11 cellular contexts compared by ENCODE assay signal in the genomic region with DNA sequence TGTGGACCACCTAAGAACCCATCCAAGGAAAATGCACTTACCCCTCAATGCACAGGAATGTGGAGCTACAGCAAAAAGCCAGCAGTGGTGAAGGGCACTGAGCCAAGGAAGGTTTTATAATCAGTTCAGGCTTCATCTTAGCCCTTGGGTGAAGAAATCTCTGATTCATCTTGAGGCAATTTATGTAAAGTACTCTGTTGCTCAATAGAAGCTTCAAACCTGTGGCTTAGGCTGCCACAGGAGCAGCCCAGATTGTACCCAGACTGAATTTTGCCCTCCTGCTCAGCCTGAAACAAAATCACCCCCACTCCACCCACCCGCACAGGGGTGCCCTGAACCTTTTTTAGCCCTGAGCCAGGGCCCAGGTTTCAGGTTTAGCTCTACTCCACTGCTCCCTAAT. TPM values are rescaled to one million over a fixed set of nuclear protein-coding genes. Genes with fewer than 3 reads are reported as not detected.
DNase-seq lines count a peak whose midpoint lies in the region; ATAC-seq and TF ChIP-seq lines count a peak whose summit lies in the region.
"Had no signal": no experiment of that assay in that cellular context is flagged by ENCODE, and none has a peak within 500 bp of the region (broad histone marks: within the 10 kb centered on the region; RNA-seq: fewer than 3 reads in every experiment).

A gene (minus strand): TSS at position 111 of the 400 bp plus-strand sequence. CDS start 1,029 bp downstream, outside the sequence.

- H3K4me1 ChIP-seq in thymus (ENCODE audit: control insufficient read depth, insufficient read depth, low read length), result no peaks in the 10 kb centered on the region

- no peak within 1 kb of the TSS for H3K4me3 Mint-ChIP-seq in HFFc6
- H3K4me3 Mint-ChIP-seq in immature natural killer cell, result no peak within 1 kb of the TSS

- H3K27me3 Mint-ChIP-seq in HFFc6 (ENCODE audit: insufficient read depth) (peaks cover 32% of the 10 kb centered on the region), immature natural killer cell (ENCODE audit: low read depth in 3 of 3) (peaks cover 0 to 9% (median 2%) of the 10 kb centered on the region in 3 donors)

- TF ChIP-seq CTCF in HFFc6 (IDR thresholded peaks at IDR 0.05), result no peak

- H3K27ac ChIP-seq in thymus (ENCODE audit: low read depth), result no peak within 1 kb of the TSS

- H3K4me1 Mint-ChIP-seq in HFFc6 (ENCODE audit: low read depth), result peaks cover 11% of the 10 kb centered on the region
- no peaks in the 10 kb centered on the region for H3K4me1 Mint-ChIP-seq in immature natural killer cell

- H3K27ac Mint-ChIP-seq in HFFc6 (peak within 1 kb of the TSS; percentile 8; the same call in 1 of the 2 replicates), immature natural killer cell (no peak within 1 kb of the TSS)

- ATAC-seq in HG02938 (IDR thresholded peaks at IDR 0.05; ENCODE audit: unreplicated experiment) (no peak), Right ventricle myocardium superior (ENCODE audit: poor library complexity) (no peak)

- intact Hi-C loops in Right ventricle myocardium superior (cut with DNase I), result no loop called here

- 97% methylated on average over 1 of the region's 1 CpG for WGBS in thymus

- H3K9me3 ChIP-seq in thymus (ENCODE audit: control insufficient read depth), result no peaks in the 10 kb centered on the region

- H3K4me3 ChIP-seq in thymus (ENCODE audit: low read length), result no peak within 1 kb of the TSS

- H3K27me3 ChIP-seq in thymus (ENCODE audit: control insufficient read depth, insufficient read depth), result no peaks in the 10 kb centered on the region

- DNase-seq in HFFc6 (peak; percentile 82), SKM-1 treated with dmso at 0.1 percent for 144 hours (lab: John Stamatoyannopoulos, UW; ENCODE audit: unreplicated experiment) (peak; percentile 90), glomerular visceral epithelial cell (ENCODE audit: extremely low spot score) (peak; percentile 82), immature natural killer cell (no peak), NCI-H2081 treated with DMSO at 0.1 percent for 48 hours (lab: John Stamatoyannopoulos, UW) (no peak), Right ventricle myocardium superior (no peak)
- DNase-seq: NCI-H2081 had no signal

- H3K36me3 ChIP-seq in thymus (ENCODE audit: control insufficient read depth, insufficient read depth), result no peaks in the 10 kb centered on the region

- H3K36me3 Mint-ChIP-seq in HFFc6 (ENCODE audit: low read depth), result no peaks in the 10 kb centered on the region
- H3K36me3 Mint-ChIP-seq in immature natural killer cell, result no peaks in the 10 kb centered on the region

- H3K9me3 Mint-ChIP-seq in HFFc6 (no peaks in the 10 kb centered on the region), immature natural killer cell (peaks cover 0 to 3% (median 0%) of the 10 kb centered on the region in 6 donors)

RNA-seq across cellular contexts. Expression of the gene that starts here (rescaled TPM):
- not detected for total RNA-seq in HFFc6 (2021; fragmentation: NEBNext Ultra II Directional; extraction: Animal tissue kit (Norgen Biotek cat#: 25700))
- polyA plus RNA-seq in thymus (29.1 TPM), immature natural killer cell (1 to 10 TPM in 2 of 3 donors, under 1 TPM in 1; 0.87 to 3.8 (median 2.6) TPM)
- total RNA-seq in Right ventricle myocardium superior, result 2.4 TPM
- total RNA-seq: pulmonary artery endothelial cell; T-helper 1 cell treated with Interleukin-12 subunit alpha and Interleukin-12 subunit beta and Interleukin-4 antibody, amounts not matched to agents 30 ng/mL and 1 ng/mL, for 36 hours had no signal

Comparison
In these comparisons a context has a peak if more than half of its experiments do, and no peak if none do; other contexts are left out.
1. Peak in DNase-seq in HFFc6; RNA of the gene not detected or under 1 TPM.
2. DNase-seq: peak in SKM-1 treated with dmso at 0.1 percent for 144 hours (single experiment) and glomerular visceral epithelial cell (single experiment); none in immature natural killer cell (0 of 3), NCI-H2081 treated with DMSO at 0.1 percent for 48 hours (single experiment) and Right ventricle myocardium superior (single experiment).